Comparison of ENCODE assay signal across 24 cellular contexts in genomic region chr16:46729326-46729995, GRCh38.
"Had no signal": no experiment of that assay in that cellular context is flagged by ENCODE, and none has a peak within 500 bp of the region (broad histone marks: within the 10 kb centered on the region; RNA-seq: fewer than 3 reads in every experiment).

No MANE protein-coding gene starts in this region.

- H3K27me3 ChIP-seq: esophagus squamous epithelium, hepatocyte, neutrophil, pancreas, uterus had no signal

- H3K4me1 ChIP-seq: esophagus squamous epithelium, pancreas, prostate gland, uterus had no signal

- H3K4me3 ChIP-seq: esophagus squamous epithelium, hepatocyte, lung, pancreas, prostate gland, smooth muscle cell, uterus had no signal

- H3K9me3 ChIP-seq: esophagus squamous epithelium, neutrophil, pancreas, prostate gland, uterus had no signal

- ATAC-seq: activated naive CD8-positive, alpha-beta T cell treated with anti-CD3 and anti-CD28 coated beads, Interleukin-2, amount 50 U/mL, for 24 hours; pancreas had no signal

- DNase-seq: activated CD4-positive, alpha-beta T cell treated with anti-CD3 and anti-CD28 coated beads for 4 hours; activated CD4-positive, alpha-beta T cell treated with anti-CD3 and anti-CD28 coated beads, Interleukin-2, amount 50 U/mL, for 4 hours; activated CD8-positive, alpha-beta memory T cell treated with anti-CD3 and anti-CD28 coated beads, Interleukin-2, amount 50 U/mL, for 4 hours; activated naive CD8-positive, alpha-beta T cell treated with anti-CD3 and anti-CD28 coated beads, Interleukin-2, amount 50 U/mL, for 24 hours; activated T-cell treated with anti-CD3 and anti-CD28 coated beads, Interleukin-2, amount 50 U/mL, for 24 hours; amygdala; effector CD8-positive, alpha-beta T cell; esophagus squamous epithelium; foreskin melanocyte; pancreas; retina; stimulated activated CD4-positive, alpha-beta T cell treated with anti-CD3 and anti-CD28 coated beads, Interleukin-15, amount 100 ng/mL, for 24 hours; stimulated activated CD4-positive, alpha-beta T cell treated with anti-CD3 and anti-CD28 coated beads, Interleukin-2, amount 100 ng/mL, for 24 hours; stimulated activated naive CD4-positive, alpha-beta T cell; SW 1271; T-helper 9 cell; uterus had no signal

- H3K36me3 ChIP-seq: esophagus squamous epithelium, neutrophil, pancreas, prostate gland, uterus had no signal

- H3K27ac ChIP-seq: epithelial cell of prostate, esophagus squamous epithelium, hepatocyte, neutrophil, pancreas, prostate gland, uterus, VCaP had no signal
